1 cellular context compared by ENCODE assay signal in genomic region chr13:48532473-48533206, GRCh38.
A peak's percentile ranks its signal among the peaks of the same experiment; 100 is the strongest.
TF ChIP-seq lines count a peak whose summit lies in the region.

TSS of gene RCBTB2 (minus strand) at chr13:48533080. CDS start at chr13:48521939, 11,141 bp downstream.

TF ChIP-seq in HEK293, 187 proteins besides CTCF, POLR2A, EP300 and RAD21 (continued from another document and continues in another):
- TF ChIP-seq ZNF692 (tag by site-specific recombination; IDR thresholded peaks at IDR 0.05) (peak; percentile 86), EGR2 (tag by site-specific recombination; IDR thresholded peaks at IDR 0.05; ENCODE audit: low read depth) (peak; percentile 74), ZNF701 (tag by site-specific recombination; IDR thresholded peaks at IDR 0.05) (no peak), INSM2 (tag by site-specific recombination; IDR thresholded peaks at IDR 0.05) (peak; percentile 42; the same call in 1 of the 2 replicates), ZNF76 (tag by site-specific recombination; IDR thresholded peaks at IDR 0.05; ENCODE audit: borderline replicate concordance, low read depth) (peak; percentile 67; the same call in 1 of the 2 replicates), ZNF391 (tag by site-specific recombination; IDR thresholded peaks at IDR 0.05; ENCODE audit: borderline replicate concordance, low read depth) (peak; percentile 75; the same call in 1 of the 2 replicates), ZSCAN30 (tag by site-specific recombination; IDR thresholded peaks at IDR 0.05) (peak; percentile 88), ZNF138 (tag by site-specific recombination; IDR thresholded peaks at IDR 0.05; ENCODE audit: borderline replicate concordance) (no peak), SETDB1 (IDR thresholded peaks at IDR 0.05; ENCODE audit: insufficient read length, low read length) (no peak), ZNF549 (tag by site-specific recombination; IDR thresholded peaks at IDR 0.05) (no peak), ZNF366 (tag by site-specific recombination; conservative IDR thresholded peaks at IDR 0.05) (peak; percentile 56), ZNF155 (tag by site-specific recombination; IDR thresholded peaks at IDR 0.05) (no peak), ZNF335 (tag by site-specific recombination; conservative IDR thresholded peaks at IDR 0.05) (peak; percentile 62), ZNF513 (tag by site-specific recombination; IDR thresholded peaks at IDR 0.05) (no peak), KLF17 (tag by site-specific recombination; IDR thresholded peaks at IDR 0.05) (peak; percentile 70; the same call in 1 of the 2 replicates), WT1 (tag by site-specific recombination; IDR thresholded peaks at IDR 0.05) (peak; percentile 59), KLF16 (tag by site-specific recombination; IDR thresholded peaks at IDR 0.05) (peak; percentile 67; the same call in 1 of the 2 replicates), ZXDB (tag by site-specific recombination; IDR thresholded peaks at IDR 0.05) (peak; percentile 96), ZNF561 (tag by site-specific recombination; IDR thresholded peaks at IDR 0.05; ENCODE audit: borderline replicate concordance) (no peak; the same call in 1 of the 2 replicates), HIC1 (tag by site-specific recombination; IDR thresholded peaks at IDR 0.05) (peak; percentile 87), ZNF169 (tag by site-specific recombination; IDR thresholded peaks at IDR 0.05) (no peak), ZNF585B (tag by site-specific recombination; IDR thresholded peaks at IDR 0.05) (no peak), GLI2 (tag by site-specific recombination; IDR thresholded peaks at IDR 0.05; ENCODE audit: borderline replicate concordance, low read depth) (no peak), ZEB2 (tag by site-specific recombination; IDR thresholded peaks at IDR 0.05) (peak; percentile 77), PRDM4 (tag by site-specific recombination; IDR thresholded peaks at IDR 0.05) (peak; percentile 43; the same call in 1 of the 2 replicates), ZBTB48 (tag by site-specific recombination; IDR thresholded peaks at IDR 0.05) (peak; percentile 84), GFI1B (tag by site-specific recombination; IDR thresholded peaks at IDR 0.05) (no peak), ZNF639 (tag by site-specific recombination; IDR thresholded peaks at IDR 0.05) (0 out of 2 replicates have a peak, but pooled peaks have one; percentile 40), ZFP69B (tag by site-specific recombination; IDR thresholded peaks at IDR 0.05) (peak; percentile 92; the same call in 1 of the 2 replicates), PBX3 (CRISPR knock-in tag; IDR thresholded peaks at IDR 0.05) (0 out of 2 replicates have a peak, but pooled peaks have one; percentile 16), ZBTB21 (tag by site-specific recombination; IDR thresholded peaks at IDR 0.05) (peak; percentile 73), ZNF24 (tag by site-specific recombination; IDR thresholded peaks at IDR 0.05) (peak; percentile 78; the same call in 1 of the 2 replicates), ZNF514 (tag by site-specific recombination; IDR thresholded peaks at IDR 0.05) (no peak), OVOL3 (tag by site-specific recombination; IDR thresholded peaks at IDR 0.05) (peak; percentile 69; the same call in 1 of the 2 replicates), REST (tag by site-specific recombination; IDR thresholded peaks at IDR 0.05) (peak; percentile 20; the same call in 1 of the 2 replicates), ZBTB17 (tag by site-specific recombination; IDR thresholded peaks at IDR 0.05) (peak; percentile 65; the same call in 1 of the 2 replicates), GLIS1 (tag by site-specific recombination; IDR thresholded peaks at IDR 0.05) (peak; percentile 86), KLF8 (tag by site-specific recombination; IDR thresholded peaks at IDR 0.05) (peak; percentile 50; the same call in 1 of the 2 replicates), KLF9 (tag by site-specific recombination; IDR thresholded peaks at IDR 0.05; ENCODE audit: low read depth) (peak; percentile 81), ZNF148 (tag by site-specific recombination; IDR thresholded peaks at IDR 0.05; ENCODE audit: borderline replicate concordance) (no peak)
